8 cellular contexts compared by ENCODE assay signal in genomic region chr3:3126477-3127431, GRCh38.
DNase-seq lines count a peak whose midpoint lies in the region; ATAC-seq and TF ChIP-seq lines count a peak whose summit lies in the region.

Gene TRNT1 (plus strand): TSS chr3:3126940. CDS start chr3:3129041, 2,101 bp downstream.

- CTCF ChIA-PET in GM10248 (lab: Yijun Ruan, JAX) = no interaction called here

- no peaks in the 10 kb centered on the region for H3K27me3 Mint-ChIP-seq in activated naive CD4-positive, alpha-beta T cell treated with anti-CD3 and anti-CD28 coated beads, Interleukin-2, amount 50 U/mL, for 24 hours

- no peak for TF ChIP-seq CTCF in GM10248 (IDR thresholded peaks at IDR 0.05; ENCODE audit: control extremely low read depth, extremely low read depth, low read depth, missing control alignments)

- DNase-seq in GM10248 (ENCODE audit: extremely low spot score) (peak; percentile 97), NCI-H1048 (lab: John Stamatoyannopoulos, UW) (peak; percentile 87), globus pallidus (ENCODE audit: low spot score) (peak; percentile 90), nucleus accumbens (lab: John Stamatoyannopoulos, UW) (peak; percentile 27 to 96 (median 86)), superior temporal gyrus (ENCODE audit: extremely low spot score) (peak; percentile 92)

- POLR2A ChIA-PET in GM10248 (lab: Yijun Ruan, JAX) = no interaction called here

- peak within 1 kb of the TSS; percentile 99 for H3K27ac Mint-ChIP-seq in activated naive CD4-positive, alpha-beta T cell treated with anti-CD3 and anti-CD28 coated beads, Interleukin-2, amount 50 U/mL, for 24 hours

- peaks cover 39% of the 10 kb centered on the region for H3K4me1 Mint-ChIP-seq in activated naive CD4-positive, alpha-beta T cell treated with anti-CD3 and anti-CD28 coated beads, Interleukin-2, amount 50 U/mL, for 24 hours

- no peaks in the 10 kb centered on the region for H3K9me3 Mint-ChIP-seq in activated naive CD4-positive, alpha-beta T cell treated with anti-CD3 and anti-CD28 coated beads, Interleukin-2, amount 50 U/mL, for 24 hours

- peaks cover 9% of the 10 kb centered on the region for H3K36me3 Mint-ChIP-seq in activated naive CD4-positive, alpha-beta T cell treated with anti-CD3 and anti-CD28 coated beads, Interleukin-2, amount 50 U/mL, for 24 hours

- peak within 1 kb of the TSS; percentile 99 for H3K4me3 Mint-ChIP-seq in activated naive CD4-positive, alpha-beta T cell treated with anti-CD3 and anti-CD28 coated beads, Interleukin-2, amount 50 U/mL, for 24 hours

- peak; percentile 95 for ATAC-seq in HG02588 (IDR thresholded peaks at IDR 0.05; ENCODE audit: unreplicated experiment)
- peak; percentile 98 for ATAC-seq in SK-N-SH treated with all-trans-retinoic acid at 6 μM for 48 hours

TF ChIP-seq in SK-N-SH treated with all-trans-retinoic acid at 6 μM for 48 hours, 23 proteins besides CTCF, POLR2A, EP300 and RAD21:
- TF ChIP-seq CSDC2 (CRISPR knock-in tag; IDR thresholded peaks at IDR 0.05) (peak; percentile 57; the same call in 1 of the 2 replicates), CREB5 (CRISPR knock-in tag; IDR thresholded peaks at IDR 0.05; ENCODE audit: low read depth) (no peak), PPARA (CRISPR knock-in tag; IDR thresholded peaks at IDR 0.05; ENCODE audit: borderline replicate concordance) (no peak), ZNF8 (CRISPR knock-in tag; IDR thresholded peaks at IDR 0.05) (no peak), RARB (CRISPR knock-in tag; IDR thresholded peaks at IDR 0.05) (no peak), ISL1 (CRISPR knock-in tag; IDR thresholded peaks at IDR 0.05) (no peak), BACH2 (CRISPR knock-in tag; IDR thresholded peaks at IDR 0.05; ENCODE audit: borderline replicate concordance) (no peak), ZFP30 (CRISPR knock-in tag; IDR thresholded peaks at IDR 0.05) (no peak), PATZ1 (CRISPR knock-in tag; IDR thresholded peaks at IDR 0.05; ENCODE audit: borderline replicate concordance) (no peak), TCF4 (CRISPR knock-in tag; IDR thresholded peaks at IDR 0.05; ENCODE audit: borderline replicate concordance) (no peak), GLIS3 (CRISPR knock-in tag; IDR thresholded peaks at IDR 0.05) (no peak), CSRNP3 (CRISPR knock-in tag; IDR thresholded peaks at IDR 0.05) (no peak), ARNTL (CRISPR knock-in tag; IDR thresholded peaks at IDR 0.05; ENCODE audit: borderline replicate concordance, low read depth) (no peak), POU6F1 (CRISPR knock-in tag; IDR thresholded peaks at IDR 0.05; ENCODE audit: borderline replicate concordance, low read depth) (no peak), ZNF70 (CRISPR knock-in tag; IDR thresholded peaks at IDR 0.05) (no peak), ZNF565 (CRISPR knock-in tag; conservative IDR thresholded peaks at IDR 0.05; ENCODE audit: low read depth) (0 out of 2 replicates have a peak, but pooled peaks have one; percentile 63), ZFP3 (CRISPR knock-in tag; IDR thresholded peaks at IDR 0.05) (peak; percentile 66; the same call in 1 of the 2 replicates), TOX (CRISPR knock-in tag; IDR thresholded peaks at IDR 0.05; ENCODE audit: borderline replicate concordance) (no peak), ZC3H10 (CRISPR knock-in tag; IDR thresholded peaks at IDR 0.05) (no peak), SNAI2 (CRISPR knock-in tag; IDR thresholded peaks at IDR 0.05) (no peak), OSR1 (CRISPR knock-in tag; IDR thresholded peaks at IDR 0.05) (no peak), TSHZ2 (CRISPR knock-in tag; IDR thresholded peaks at IDR 0.05) (0 out of 2 replicates have a peak, but pooled peaks have one; percentile 17), ESRRG (CRISPR knock-in tag; IDR thresholded peaks at IDR 0.05) (no peak)
TF ChIP-seq in SK-N-SH treated with all-trans-retinoic acid at 6 μM for 48 hours: peak in this region for 4.

Comparison
In these comparisons a context has a peak if more than half of its experiments do, and no peak if none do; other contexts are left out.
1. Peak in every context shown above with its lines: DNase-seq and ATAC-seq.